ENCODE assay signal across 23 cellular contexts in the genomic region with DNA sequence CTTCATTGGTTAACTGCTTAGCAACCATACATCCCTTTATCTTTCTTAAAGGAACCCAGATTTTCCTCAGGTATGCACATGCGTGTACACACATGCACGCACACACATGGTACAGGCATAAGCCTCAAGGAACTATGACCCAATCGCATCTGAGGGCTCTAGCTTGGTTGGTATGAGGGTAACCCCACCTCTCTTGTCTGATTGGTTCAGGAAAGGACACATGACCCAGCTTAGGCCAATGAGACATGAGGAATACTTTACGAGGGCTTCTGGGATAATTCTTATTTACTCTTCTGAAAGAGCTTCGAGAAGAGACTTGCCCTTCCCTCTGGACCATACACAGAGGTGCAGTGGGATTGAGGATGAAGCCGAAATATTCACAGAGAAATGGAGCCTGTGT.
DNase-seq lines count a peak whose midpoint lies in the region; ATAC-seq, FAIRE-seq and TF ChIP-seq lines count a peak whose summit lies in the region.
"Had no signal": no experiment of that assay in that cellular context is flagged by ENCODE, and none has a peak within 500 bp of the region (broad histone marks: within the 10 kb centered on the region; RNA-seq: fewer than 3 reads in every experiment).

No MANE protein-coding gene starts in this region.

- FAIRE-seq in K562 (lab: Jason Lieb, UNC), result no peak
- FAIRE-seq: A204.1, D721Med, G401.6, H1 had no signal

- 12% methylated on average over 6 of the region's 6 CpGs for WGBS in K562 (ENCODE audit: insufficient coverage, low coverage, missing lambda C conversion rate)

- TF ChIP-seq CTCF in K562 (IDR thresholded peaks at IDR 0.05 in 2 of 3, conservative IDR thresholded peaks at IDR 0.05 in 1 of 3; ENCODE audit: insufficient read depth in 2 of 3, low read depth in 1 of 3, low read length in 3 of 3), result no peak

- H3K27ac ChIP-seq in K562 (ENCODE audit: extremely low read depth, low read depth, low read length), result no peak overlapping the region
- H3K27ac ChIP-seq: 22Rv1; BLaER1 treated with 17β-estradiol and CSF1 and Interleukin-3, amounts not matched to agents 10 nM and 100 nM; GM23248 had no signal

- no peaks in the 10 kb centered on the region for H3K9me3 ChIP-seq in K562 (replicated peaks; ENCODE audit: control insufficient read depth, insufficient read depth, low read depth, low read length)
- H3K9me3 ChIP-seq: BE2C; BLaER1 treated with 17β-estradiol and CSF1 and Interleukin-3, amounts not matched to agents 10 nM and 100 nM had no signal

- ATAC-seq in K562, result peak; percentile 61; the same call in 2 of the 3 replicates
- no peak for ATAC-seq in GM18520 (IDR thresholded peaks at IDR 0.05; ENCODE audit: unreplicated experiment)

- no peak for TF ChIP-seq EP300 in K562 (IDR thresholded peaks at IDR 0.05; ENCODE audit: low read length)

- intact Hi-C loops in K562 (cut with micrococcal nuclease), result no loop called here

- no peaks in the 10 kb centered on the region for H3K27me3 ChIP-seq in K562 (ENCODE audit: control insufficient read depth in 2 of 2, insufficient read depth in 2 of 2, low read length in 2 of 2)
- H3K27me3 ChIP-seq: BE2C; BLaER1 treated with 17β-estradiol and CSF1 and Interleukin-3, amounts not matched to agents 10 nM and 100 nM had no signal

- POLR2A ChIA-PET in K562 (lab: Yijun Ruan, JAX), result interaction anchor here (0.8 kb wide), 1 partner anchor 156 kb away, joined by 3 read pairs; no protein-coding TSS in a partner anchor

- H2AFZ ChIP-seq in K562 (ENCODE audit: low read depth, low read length), result no peak overlapping the region
- H2AFZ ChIP-seq: GM23248 had no signal

- H3K4me1 ChIP-seq in K562 (replicated peaks in 1 of 2; ENCODE audit: control insufficient read depth in 2 of 2, insufficient read depth in 2 of 2, low read length in 2 of 2), result no peaks in the 10 kb centered on the region
- H3K4me1 ChIP-seq: BLaER1 treated with 17β-estradiol and CSF1 and Interleukin-3, amounts not matched to agents 10 nM and 100 nM had no signal

- no peak overlapping the region for H3K9ac ChIP-seq in K562 (ENCODE audit: insufficient read depth in 1 of 2, low read depth in 2 of 2, low read length in 2 of 2)
- H3K9ac ChIP-seq: BLaER1 treated with 17β-estradiol and CSF1 and Interleukin-3, amounts not matched to agents 10 nM and 100 nM; GM23248 had no signal

- TF ChIP-seq POLR2A in K562 (conservative IDR thresholded peaks at IDR 0.05), result no peak

- H3K36me3 ChIP-seq in K562 (ENCODE audit: control insufficient read depth, insufficient read depth, low read length), result no peaks in the 10 kb centered on the region
- H3K36me3 ChIP-seq: BLaER1 treated with 17β-estradiol and CSF1 and Interleukin-3, amounts not matched to agents 10 nM and 100 nM had no signal

- no peak overlapping the region for H3K4me3 ChIP-seq in K562
- H3K4me3 ChIP-seq: BLaER1 treated with 17β-estradiol and CSF1 and Interleukin-3, amounts not matched to agents 10 nM and 100 nM; GM23248 had no signal

- DNase-seq in DMS53 (lab: John Stamatoyannopoulos, UW) (peak; percentile 2), DMS53 treated with DMSO at 0.1 percent for 48 hours (lab: John Stamatoyannopoulos, UW; ENCODE audit: unreplicated experiment) (no peak), NAMALWA (ENCODE audit: low spot score) (peak; percentile 51), K562 (ENCODE audit: extremely low read depth in 1 of 4, low spot score in 3 of 4) (peak; percentile 0 to 47 (median 34)), foreskin melanocyte (no peak), superior temporal gyrus (ENCODE audit: extremely low spot score) (no peak)
- DNase-seq: ACHN; AML-193; BE2C; CD4-positive, alpha-beta T cell; CD8-positive, alpha-beta memory T cell; DMS 273 treated with DMSO at 0.1 percent for 48 hours; DND-41; GM23248; H7; HCEC 1CT had no signal

- H3K4me2 ChIP-seq in K562 (ENCODE audit: insufficient read depth, low read length), result no peak overlapping the region
- H3K4me2 ChIP-seq: BLaER1 treated with 17β-estradiol and CSF1 and Interleukin-3, amounts not matched to agents 10 nM and 100 nM had no signal

- in situ Hi-C loops in K562 (cut with MboI), result no loop called here

- H3K9me1 ChIP-seq in K562 (ENCODE audit: control insufficient read depth, insufficient read depth, low read length), result no peaks in the 10 kb centered on the region

- CTCF ChIA-PET in K562 (lab: Yijun Ruan, JAX; ENCODE audit: low intra/inter-chr PET ratio), result no interaction called here

- no peaks in the 10 kb centered on the region for H3K79me2 ChIP-seq in K562 (ENCODE audit: control insufficient read depth, insufficient read depth, low read length)

- no TSS peak for BruUV-seq in K562 (replicated peaks; lab: Mats Ljungman, UMichigan)

- no peak for TF ChIP-seq RAD21 in K562 (CRISPR knock-in tag; conservative IDR thresholded peaks at IDR 0.05 in 1 of 2, IDR thresholded peaks at IDR 0.05 in 1 of 2)

- no peaks in the 10 kb centered on the region for H4K20me1 ChIP-seq in K562 (replicated peaks; ENCODE audit: control insufficient read depth, insufficient read depth, low read length)
- H4K20me1 ChIP-seq: BLaER1 treated with 17β-estradiol and CSF1 and Interleukin-3, amounts not matched to agents 10 nM and 100 nM had no signal

TF ChIP-seq in K562, 482 proteins besides CTCF, POLR2A, EP300 and RAD21:
- TF ChIP-seq SRSF7 (optimal IDR thresholded peaks at IDR 0.05; ENCODE audit: low read depth, low read length) (no peak), ZNF778 (CRISPR knock-in tag; IDR thresholded peaks at IDR 0.05) (no peak), PURB (CRISPR knock-in tag; IDR thresholded peaks at IDR 0.05; ENCODE audit: low read depth) (no peak), RBM25 (IDR thresholded peaks at IDR 0.05; ENCODE audit: low read depth, low read length, severe bottlenecking) (peak; percentile 16), ZNF175 (CRISPR knock-in tag; IDR thresholded peaks at IDR 0.05; ENCODE audit: low read depth) (no peak), RAD51 (IDR thresholded peaks at IDR 0.05; ENCODE audit: borderline replicate concordance, low read depth) (peak; percentile 36; the same call in 1 of the 2 replicates), NFYB (IDR thresholded peaks at IDR 0.05; ENCODE audit: extremely low read depth, insufficient read length) (peak; percentile 80), USF1 (CRISPR knock-in tag; IDR thresholded peaks at IDR 0.05) (peak; percentile 46), NFATC3 (IDR thresholded peaks at IDR 0.05) (no peak)
- TF ChIP-seq, protein P1, sequence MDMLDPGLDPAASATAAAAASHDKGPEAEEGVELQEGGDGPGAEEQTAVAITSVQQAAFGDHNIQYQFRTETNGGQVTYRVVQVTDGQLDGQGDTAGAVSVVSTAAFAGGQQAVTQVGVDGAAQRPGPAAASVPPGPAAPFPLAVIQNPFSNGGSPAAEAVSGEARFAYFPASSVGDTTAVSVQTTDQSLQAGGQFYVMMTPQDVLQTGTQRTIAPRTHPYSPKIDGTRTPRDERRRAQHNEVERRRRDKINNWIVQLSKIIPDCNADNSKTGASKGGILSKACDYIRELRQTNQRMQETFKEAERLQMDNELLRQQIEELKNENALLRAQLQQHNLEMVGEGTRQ (CRISPR knock-in tag; IDR thresholded peaks at IDR 0.05), result peak; percentile 73
TF ChIP-seq in K562: peak in this region for 5.

Comparison
In these comparisons a context has a peak if more than half of its experiments do, and no peak if none do; other contexts are left out.
1. DNase-seq: peak in DMS53 (single experiment), NAMALWA (single experiment) and K562 (4 of 4); none in DMS53 treated with DMSO at 0.1 percent for 48 hours (single experiment), foreskin melanocyte (single experiment) and superior temporal gyrus (single experiment).